Comparison of ENCODE assay signal across 18 cellular contexts in the genomic region with DNA sequence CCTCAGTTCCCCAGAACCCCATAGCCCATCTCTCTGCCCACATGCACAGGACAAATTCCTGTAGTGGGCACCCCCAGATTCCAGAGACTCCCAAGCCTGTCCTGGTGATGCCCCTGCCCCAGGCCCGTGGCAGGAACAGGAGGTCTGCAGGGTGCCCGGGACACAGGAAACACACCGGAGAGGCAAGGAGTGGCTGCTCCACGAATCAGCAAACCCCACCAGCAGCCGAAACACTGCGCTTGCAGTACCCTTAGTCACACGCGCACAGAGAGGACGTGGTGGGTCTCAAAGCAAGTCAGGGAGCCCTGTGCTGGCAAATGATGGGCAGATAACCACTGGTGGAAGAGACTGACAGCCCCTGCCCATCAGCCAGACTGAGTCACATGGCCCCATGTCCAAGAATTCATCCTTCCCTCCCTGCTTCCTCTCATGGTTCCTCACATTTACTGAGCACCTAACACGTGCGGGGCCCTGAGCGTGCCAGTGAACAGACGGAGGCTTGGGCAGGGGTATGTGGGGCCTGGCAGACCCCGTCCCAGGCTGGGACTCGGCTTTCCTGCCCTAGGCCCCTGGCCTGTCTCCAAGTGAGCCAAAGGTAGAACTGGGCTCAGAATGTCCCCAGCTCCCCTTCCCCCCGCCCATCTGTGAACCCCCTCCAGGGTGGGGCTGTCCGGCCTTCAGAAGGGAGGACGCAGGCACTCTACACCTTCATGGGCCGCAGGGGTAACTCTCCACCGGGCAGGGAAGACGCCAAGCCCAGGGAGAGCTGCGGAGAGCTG.
"Had no signal": no experiment of that assay in that cellular context is flagged by ENCODE, and none has a peak within 500 bp of the region (broad histone marks: within the 10 kb centered on the region; RNA-seq: fewer than 3 reads in every experiment).

No MANE protein-coding gene starts in this region.

- H3K9me3 Mint-ChIP-seq: activated T-helper 1 cell treated with anti-CD3 and anti-CD28 coated beads, Interleukin-12 subunit alpha, Interleukin-12 subunit beta, Interleukin-2, Interleukin-4 antibody, amounts not matched to agents 30 ng/mL and 10 ng/mL and 1 ng/mL, durations not matched to agents 14 hours and 24 hours and 36 hours; mesothelial cell of epicardium; natural killer cell treated with Interleukin-12 subunit alpha and Interleukin-12 subunit beta and Interleukin-15 and Interleukin-18, amount 100 ng/mL, for 72 hours; T-cell; type B pancreatic cell had no signal

- H3K4me3 Mint-ChIP-seq: activated T-helper 1 cell treated with anti-CD3 and anti-CD28 coated beads, Interleukin-12 subunit alpha, Interleukin-12 subunit beta, Interleukin-2, Interleukin-4 antibody, amounts not matched to agents 30 ng/mL and 10 ng/mL and 1 ng/mL, durations not matched to agents 14 hours and 24 hours and 36 hours; mesothelial cell of epicardium; type B pancreatic cell had no signal

- H3K27me3 ChIP-seq: testis had no signal

- H3K9me3 ChIP-seq: esophagus squamous epithelium, heart right ventricle, testis had no signal

- H3K27ac Mint-ChIP-seq: activated naive CD8-positive, alpha-beta T cell; activated T-helper 1 cell treated with anti-CD3 and anti-CD28 coated beads, Interleukin-12 subunit alpha, Interleukin-12 subunit beta, Interleukin-2, Interleukin-4 antibody, amounts not matched to agents 30 ng/mL and 10 ng/mL and 1 ng/mL, durations not matched to agents 14 hours and 24 hours and 36 hours; mesothelial cell of epicardium; natural killer cell treated with Interleukin-12 subunit alpha and Interleukin-12 subunit beta and Interleukin-15 and Interleukin-18, amount 100 ng/mL, for 72 hours; T-cell; type B pancreatic cell had no signal

- H3K4me1 ChIP-seq: testis had no signal

- H3K36me3 Mint-ChIP-seq: activated naive CD8-positive, alpha-beta T cell; mesothelial cell of epicardium; natural killer cell treated with Interleukin-12 subunit alpha and Interleukin-12 subunit beta and Interleukin-15 and Interleukin-18, amount 100 ng/mL, for 72 hours; T-cell; type B pancreatic cell had no signal

- DNase-seq: activated CD4-positive, alpha-beta T cell treated with anti-CD3 and anti-CD28 coated beads, Interleukin-2, amount 50 U/mL, for 1 hour; amniotic stem cell; dermis blood vessel endothelial cell; effector memory CD4-positive, alpha-beta T cell; esophagus squamous epithelium; heart right ventricle; nucleus accumbens; stimulated activated CD4-positive, alpha-beta T cell treated with anti-CD3 and anti-CD28 coated beads, Interleukin-2, amount 100 ng/mL, for 48 hours; T-cell; T-helper 9 cell; testis had no signal

- H3K4me1 Mint-ChIP-seq: mesothelial cell of epicardium had no signal

- ATAC-seq: natural killer cell treated with Interleukin-12 subunit alpha and Interleukin-12 subunit beta and Interleukin-15 and Interleukin-18, amount 100 ng/mL, for 72 hours; SK-N-SH treated with all-trans-retinoic acid at 6 μM for 48 hours had no signal

- H3K4me3 ChIP-seq: skin epidermis had no signal

- H3K27ac ChIP-seq: esophagus squamous epithelium, heart right ventricle, skin epidermis, testis had no signal

- H3K36me3 ChIP-seq: esophagus squamous epithelium, heart right ventricle had no signal
